ENCODE assay signal across 8 cellular contexts in the genomic region with DNA sequence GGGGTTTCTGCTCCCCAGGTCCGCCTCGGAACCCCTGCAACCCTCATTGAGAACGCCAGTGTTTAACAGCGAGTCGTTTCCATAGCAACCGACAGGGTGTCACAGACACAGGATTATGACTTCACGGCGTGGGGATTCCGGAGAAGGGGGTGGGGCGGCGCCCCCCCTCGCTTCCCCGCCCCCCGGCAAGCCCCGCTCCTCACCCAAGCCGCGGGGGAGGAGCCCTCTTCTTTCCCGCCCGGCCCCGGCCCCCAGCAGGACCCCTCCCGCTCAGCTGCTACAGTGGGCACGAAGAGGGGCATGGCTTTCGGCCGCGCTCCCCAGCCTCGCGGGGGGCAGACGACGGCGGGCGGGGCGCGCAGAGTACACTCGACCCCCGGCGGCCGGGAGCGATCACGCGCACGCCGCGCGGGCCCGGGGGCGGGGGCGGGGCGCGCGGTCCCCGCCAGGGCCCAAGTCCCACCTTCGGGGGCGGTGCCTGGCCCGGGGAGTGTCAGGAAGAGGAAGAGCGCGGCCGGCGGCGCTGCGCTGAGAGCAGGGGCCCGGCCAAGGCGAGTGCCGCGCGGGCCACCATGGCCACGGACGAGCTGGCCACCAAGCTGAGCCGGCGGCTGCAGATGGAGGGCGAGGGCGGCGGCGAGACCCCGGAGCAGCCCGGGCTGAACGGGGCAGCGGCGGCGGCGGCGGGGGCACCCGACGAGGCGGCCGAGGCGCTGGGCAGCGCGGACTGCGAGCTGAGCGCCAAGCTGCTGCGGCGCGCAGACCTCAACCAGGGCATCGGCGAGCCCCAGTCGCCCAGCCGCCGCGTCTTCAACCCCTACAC. TPM values are rescaled to one million over a fixed set of nuclear protein-coding genes. Genes with fewer than 3 reads are reported as not detected.
DNase-seq lines count a peak whose midpoint lies in the region; ATAC-seq, FAIRE-seq and TF ChIP-seq lines count a peak whose summit lies in the region.

TSS of gene EFHD2 (plus strand) at position 489 of the 823 bp plus-strand sequence. CDS start at position 573, 84 bp downstream.

- peak within 1 kb of the TSS; percentile 93 for H3K4me3 ChIP-seq in BLaER1
- peak within 1 kb of the TSS; percentile 51 to 78 (median 64) for H3K4me3 ChIP-seq in H1 (ENCODE audit: extremely low read depth in 1 of 4, insufficient read depth in 2 of 4, low read depth in 3 of 4, low read length in 4 of 4)

- POLR2A ChIA-PET in H1 (lab: Charles Lee; ENCODE audit: partially characterized antibody): interaction anchor here (0.7 to 1.2 kb wide), 4 partner anchors 11 to 26 kb away, joined by 4 to 7 read pairs (median 4); no protein-coding TSS in a partner anchor

- no peak for TF ChIP-seq POLR2A in H1 (IDR thresholded peaks at IDR 0.05; ENCODE audit: control extremely low read depth in 1 of 2, low read depth in 2 of 2, low read length in 2 of 2)

- no peak within 1 kb of the TSS; the same call in none of the 2 replicates for H4K8ac ChIP-seq in H1 (ENCODE audit: extremely low read depth, insufficient read depth, low read length)

- TF ChIP-seq CTCF in H1 (IDR thresholded peaks at IDR 0.05; ENCODE audit: control extremely low read depth in 1 of 3, insufficient read depth in 1 of 3, low read depth in 1 of 3, low read length in 3 of 3): no peak

- no peak within 1 kb of the TSS for H4K5ac ChIP-seq in H1 (ENCODE audit: insufficient read length, low read depth, low read length)

- no peak; a peak in 1 of 3 replicates for TF ChIP-seq EP300 in H1 (IDR thresholded peaks at IDR 0.05; ENCODE audit: borderline replicate concordance in 1 of 2, low read depth in 2 of 2, low read length in 2 of 2)

- peak; percentile 67 for DNase-seq in NK-92 treated with Interleukin-12 subunit alpha and Interleukin-12 subunit beta, amount 100 ng/mL, for 24 hours (lab: John Stamatoyannopoulos, UW)
- DNase-seq in activated CD8-positive, alpha-beta memory T cell treated with anti-CD3 and anti-CD28 coated beads for 4 hours (ENCODE audit: low read depth in 2 of 2): peak; percentile 78 to 83
- DNase-seq in H1 (ENCODE audit: low read depth in 1 of 2, low spot score in 2 of 2): peak in 1 of 2 experiments; percentile 86
- DNase-seq in mesenteric fat pad (ENCODE audit: low spot score): no peak
- DNase-seq in stimulated activated CD8-positive, alpha-beta memory T cell treated with anti-CD3 and anti-CD28 coated beads, Interleukin-15, amount 100 ng/mL, for 1 hour (ENCODE audit: low read depth): peak; percentile 61

- H3K23ac ChIP-seq in H1 (ENCODE audit: insufficient read length): no peak within 1 kb of the TSS

- H2BK15ac ChIP-seq in H1 (ENCODE audit: low read length): 0 out of 2 replicates have a peak within 1 kb of the TSS, but pooled peaks have one; percentile 72

- H2AK5ac ChIP-seq in H1 (ENCODE audit: low read depth, low read length): no peak within 1 kb of the TSS

- H3K56ac ChIP-seq in H1 (replicated peaks; ENCODE audit: insufficient read length, low read depth, low read length): no peak within 1 kb of the TSS

- H3K9me3 ChIP-seq in BLaER1 (no peaks in the 10 kb centered on the region), H1 (ENCODE audit: insufficient read depth in 2 of 2, low read depth in 1 of 2, low read length in 1 of 2) (no peaks in the 10 kb centered on the region)

- H3K4me2 ChIP-seq in BLaER1 (peak within 1 kb of the TSS; percentile 99), H1 (ENCODE audit: insufficient read depth in 1 of 2, low read depth in 2 of 2, low read length in 2 of 2) (peak within 1 kb of the TSS; percentile 85 to 93)

- H4K91ac ChIP-seq in H1 (replicated peaks; ENCODE audit: insufficient read length, low read length): no peak within 1 kb of the TSS

- H2BK20ac ChIP-seq in H1 (ENCODE audit: low read length): no peak within 1 kb of the TSS

- 2% methylated on average over 51 of the region's 99 CpGs; no CpG with 5 or more reads in 1 of the 2 experiments for WGBS in H1 (ENCODE audit: extremely low coverage in 1 of 2, insufficient coverage in 1 of 2, insufficient read length in 1 of 2, insufficient replicate concordance in 2 of 2, low coverage in 1 of 2, low lambda C conversion rate in 2 of 2, missing lambda C conversion rate in 1 of 2), 2 experiments

- H2BK12ac ChIP-seq in H1 (ENCODE audit: low read depth, low read length): peak within 1 kb of the TSS; percentile 75; the same call in 1 of the 2 replicates

- H3K4me1 ChIP-seq in BLaER1 (peaks cover 45% of the 10 kb centered on the region), H1 (replicated peaks in 1 of 4; ENCODE audit: control insufficient read depth in 3 of 4, insufficient read depth in 4 of 4, low read length in 3 of 4) (peaks cover 0 to 19% (median 4%) of the 10 kb centered on the region in 4 experiments; a peak in 6 of 7 replicates)

- no peak for FAIRE-seq in H1 (lab: Jason Lieb, UNC)

- H3K27me3 ChIP-seq in BLaER1: no peaks in the 10 kb centered on the region
- H3K27me3 ChIP-seq in H1 (replicated peaks in 1 of 4; ENCODE audit: control insufficient read depth in 3 of 4, extremely low read depth in 1 of 4, insufficient read depth in 3 of 4, low read length in 3 of 4): peaks cover 0 to 19% (median 14%) of the 10 kb centered on the region in 4 experiments; a peak in 6 of 7 replicates

- H3K23me2 ChIP-seq in H1 (ENCODE audit: low read depth, low read length): peaks cover 8% of the 10 kb centered on the region

- H3K79me1 ChIP-seq in H1 (ENCODE audit: low read depth, low read length): no peaks in the 10 kb centered on the region; the same call in 1 of the 2 replicates

- peaks cover 39% of the 10 kb centered on the region for H4K20me1 ChIP-seq in BLaER1
- peaks cover 2 to 7% of the 10 kb centered on the region in 2 experiments for H4K20me1 ChIP-seq in H1 (replicated peaks in 1 of 2; ENCODE audit: control insufficient read depth in 1 of 2, insufficient read depth in 2 of 2, low read length in 2 of 2)

- no peak for TF ChIP-seq RAD21 in H1 (IDR thresholded peaks at IDR 0.05 in 1 of 2, conservative IDR thresholded peaks at IDR 0.05 in 1 of 2; ENCODE audit: low read depth in 2 of 2, low read length in 2 of 2)

- no peak within 1 kb of the TSS; the same call in none of the 2 replicates for H3K18ac ChIP-seq in H1 (ENCODE audit: extremely low read depth, low read length)

- CTCF ChIA-PET in H1 (lab: Charles Lee; ENCODE audit: partially characterized antibody): interaction anchor here (1.2 to 1.8 kb wide), 2 partner anchors 10 to 85 kb away, joined by 3 to 5 read pairs; no protein-coding TSS in a partner anchor

- no peak within 1 kb of the TSS for H2BK5ac ChIP-seq in H1 (ENCODE audit: low read depth, low read length)

- H3K27ac ChIP-seq in BLaER1: peak within 1 kb of the TSS; percentile 92
- no peak within 1 kb of the TSS for H3K27ac ChIP-seq in H1 (ENCODE audit: low read depth, low read length)

- peak within 1 kb of the TSS; percentile 93 for H3K9ac ChIP-seq in BLaER1
- peak within 1 kb of the TSS in 3 of 4 experiments; percentile 11 to 80 (median 43); a peak in 3 of 7 replicates for H3K9ac ChIP-seq in H1 (replicated peaks in 1 of 4; ENCODE audit: extremely low read depth in 1 of 4, low read depth in 3 of 4, low read length in 3 of 4)

- no peak within 1 kb of the TSS for H2BK120ac ChIP-seq in H1 (replicated peaks; ENCODE audit: low read depth, low read length)

- no peak within 1 kb of the TSS for H3K14ac ChIP-seq in H1 (ENCODE audit: insufficient read length)

- peak within 1 kb of the TSS; percentile 4 for H3K4ac ChIP-seq in H1 (replicated peaks; ENCODE audit: insufficient read length, low read depth, low read length)

- H2AFZ ChIP-seq in H1 (ENCODE audit: low read length): 0 out of 2 replicates have a peak within 1 kb of the TSS, but pooled peaks have one; percentile 61

- no peaks in the 10 kb centered on the region for H3K79me2 ChIP-seq in H1 (ENCODE audit: control insufficient read depth in 1 of 2, insufficient read depth in 2 of 2, low read length in 2 of 2)

- H3K36me3 ChIP-seq in BLaER1: peaks cover 16% of the 10 kb centered on the region
- H3K36me3 ChIP-seq in H1 (ENCODE audit: control insufficient read depth in 2 of 4, insufficient read depth in 4 of 4, low read length in 3 of 4): no peaks in the 10 kb centered on the region

- ATAC-seq in GM19328 (IDR thresholded peaks at IDR 0.05; ENCODE audit: unreplicated experiment): peak; percentile 74
- ATAC-seq in HG03520 (IDR thresholded peaks at IDR 0.05; ENCODE audit: unreplicated experiment): peak; percentile 64

TF ChIP-seq in H1, 55 proteins besides CTCF, POLR2A, EP300 and RAD21 (continues in another document):
- TF ChIP-seq SIN3A (conservative IDR thresholded peaks at IDR 0.05 in 1 of 2, IDR thresholded peaks at IDR 0.05 in 1 of 2; ENCODE audit: low read depth in 1 of 2, low read length in 2 of 2): peak in 1 of 2 experiments; percentile 50; a peak in 2 of 4 replicates
- TF ChIP-seq JUND (IDR thresholded peaks at IDR 0.05; ENCODE audit: low read length): no peak
- TF ChIP-seq HDAC2 (IDR thresholded peaks at IDR 0.05; ENCODE audit: borderline replicate concordance in 1 of 2, low read depth in 2 of 2, low read length in 2 of 2): 0 out of 4 replicates have a peak, but pooled peaks have one; percentile 11 to 25
- TF ChIP-seq MAFK (IDR thresholded peaks at IDR 0.05; ENCODE audit: low read depth, low read length): peak; percentile 1; the same call in 1 of the 2 replicates
- peak; percentile 45; the same call in 1 of the 2 replicates for TF ChIP-seq EGR1 (IDR thresholded peaks at IDR 0.05; ENCODE audit: borderline replicate concordance, low read depth, low read length)
- peak; percentile 34 for TF ChIP-seq EZH2 (IDR thresholded peaks at IDR 0.05; ENCODE audit: low read depth, low read length, severe bottlenecking)
- TF ChIP-seq PHF8 (conservative IDR thresholded peaks at IDR 0.05; ENCODE audit: low read depth, low read length): 0 out of 2 replicates have a peak, but pooled peaks have one; percentile 31
- peak; percentile 49; the same call in 1 of the 2 replicates for TF ChIP-seq CREB1 (IDR thresholded peaks at IDR 0.05)

RNA-seq across cellular contexts. Expression of gene EFHD2, which starts in this region (rescaled TPM):
- total RNA-seq in H1 (2021; fragmentation: NEBNext Ultra II Directional; extraction: Animal tissue kit (Norgen Biotek cat#: 25700)): 23.5 and 25.1 TPM in 2 replicates
- polyA plus RNA-seq in H1 (2011; rRNA removed): 24.4 and 30.8 TPM in 2 replicates
- polyA plus RNA-seq in H1 (2011; cell fraction: cytosol; rRNA removed): 24.6 TPM
- polyA plus RNA-seq in H1 (2011; cell fraction: nucleus; rRNA removed): 22.1 TPM
- polyA plus RNA-seq in H1 (2012, experiment 1 of 2): 16.3 to 23.1 TPM (median 20.7 TPM) in 4 replicates
- polyA plus RNA-seq in H1 (2012, experiment 2 of 2): 23.1 TPM
- polyA plus RNA-seq in H1 (2013, experiment 1 of 2): 16.3 TPM
- 16.6 TPM for polyA plus RNA-seq in H1 (2013, experiment 2 of 2)
- 4.3 and 4.8 TPM in 2 replicates for polyA minus RNA-seq in H1 (2011; rRNA and poly(A)+ RNA removed)
- 16.7 TPM for polyA minus RNA-seq in H1 (2011; cell fraction: cytosol; rRNA and poly(A)+ RNA removed)
- 5.9 TPM for polyA minus RNA-seq in H1 (2011; cell fraction: nucleus; rRNA and poly(A)+ RNA removed)
- 52.4 TPM for total RNA-seq in mesenteric fat pad
